Comparison of ENCODE assay signal across 11 cellular contexts in genomic region chr1:108704501-108704900, GRCh38. TPM values are rescaled to one million over a fixed set of nuclear protein-coding genes. Genes with fewer than 3 reads are reported as not detected.
DNase-seq lines count a peak whose midpoint lies in the region; ATAC-seq and TF ChIP-seq lines count a peak whose summit lies in the region.
"Had no signal": no experiment of that assay in that cellular context is flagged by ENCODE, and none has a peak within 500 bp of the region (broad histone marks: within the 10 kb centered on the region; RNA-seq: fewer than 3 reads in every experiment).

No MANE protein-coding gene starts in this region.

- TF ChIP-seq CTCF in PC-9 (conservative IDR thresholded peaks at IDR 0.05) (no peak), chondrocyte (IDR thresholded peaks at IDR 0.05) (no peak)

- no peaks in the 10 kb centered on the region for H3K27me3 ChIP-seq in PC-9 (ENCODE audit: insufficient read depth, low read depth)

- H3K4me1 Mint-ChIP-seq in T-helper 1 cell treated with Interleukin-12 subunit alpha and Interleukin-12 subunit beta and Interleukin-4 antibody, amounts not matched to agents 30 μg/mL and 1 μg/mL, for 36 hours (ENCODE audit: low read depth) = peaks cover 33% of the 10 kb centered on the region
- H3K4me1 Mint-ChIP-seq in chondrocyte (ENCODE audit: low read depth) = peaks cover 44% of the 10 kb centered on the region
- H3K4me1 Mint-ChIP-seq in naive thymus-derived CD8-positive, alpha-beta T cell = peaks cover 23 to 63% (median 42%) of the 10 kb centered on the region in 4 donors

- intact Hi-C loops in PC-9 (cut with micrococcal nuclease; ENCODE audit: unreplicated experiment) = no loop called here

- no peak overlapping the region for H2AFZ ChIP-seq in PC-9

- H3K27ac ChIP-seq in PC-9 = 0 out of 2 replicates have a peak overlapping the region, but pooled peaks have one; percentile 6

- H3K4me3 ChIP-seq in PC-9 = no peak overlapping the region

- ATAC-seq in naive thymus-derived CD8-positive, alpha-beta T cell = no peak
- ATAC-seq in HG02840 (IDR thresholded peaks at IDR 0.05; ENCODE audit: low FRiP score, unreplicated experiment) (no peak), HG03095 (IDR thresholded peaks at IDR 0.05; ENCODE audit: unreplicated experiment) (no peak)

- H3K9me3 ChIP-seq in PC-9 (ENCODE audit: insufficient read depth, low read depth) = no peaks in the 10 kb centered on the region

- H3K27ac Mint-ChIP-seq in T-helper 1 cell treated with Interleukin-12 subunit alpha and Interleukin-12 subunit beta and Interleukin-4 antibody, amounts not matched to agents 30 μg/mL and 1 μg/mL, for 36 hours = peak overlapping the region; percentile 96
- H3K27ac Mint-ChIP-seq in chondrocyte (ENCODE audit: unreplicated experiment) = peak overlapping the region; percentile 46
- peak overlapping the region in 9 of 10 donors; percentile 63 to 97 (median 88) for H3K27ac Mint-ChIP-seq in naive thymus-derived CD8-positive, alpha-beta T cell

- H3K4me3 Mint-ChIP-seq in T-helper 1 cell treated with Interleukin-12 subunit alpha and Interleukin-12 subunit beta and Interleukin-4 antibody, amounts not matched to agents 30 μg/mL and 1 μg/mL, for 36 hours = no peak overlapping the region
- no peak overlapping the region for H3K4me3 Mint-ChIP-seq in chondrocyte (ENCODE audit: unreplicated experiment)
- peak overlapping the region in 3 of 10 donors; percentile 30 to 82 (median 71) for H3K4me3 Mint-ChIP-seq in naive thymus-derived CD8-positive, alpha-beta T cell

- H3K4me1 ChIP-seq in PC-9 (replicated peaks; ENCODE audit: insufficient read depth) = peaks cover 15% of the 10 kb centered on the region

- H3K9me2 ChIP-seq in PC-9 (ENCODE audit: insufficient read depth) = no peaks in the 10 kb centered on the region

- H3K36me3 ChIP-seq in PC-9 (ENCODE audit: low read depth) = peaks cover 20% of the 10 kb centered on the region; the same call in 1 of the 2 replicates

- H3K4me2 ChIP-seq in PC-9 = peak overlapping the region; percentile 17

- H3F3A ChIP-seq in PC-9 (ENCODE audit: insufficient read depth, low read depth) = peaks cover 46% of the 10 kb centered on the region

- no peaks in the 10 kb centered on the region for H3K79me2 ChIP-seq in PC-9 (ENCODE audit: low read depth)

- DNase-seq in T-helper 1 cell (no peak), PC-9 (peak; percentile 24 to 77), chondrocyte (ENCODE audit: low spot score) (no peak)
- no peak for DNase-seq in naive thymus-derived CD8-positive, alpha-beta T cell
- no peak for DNase-seq in activated CD4-positive, CD25-positive, alpha-beta regulatory T cell (lab: John Stamatoyannopoulos, UW)
- DNase-seq: 8988T, kidney, NCI-H2171 had no signal

- POLR2A ChIA-PET in PC-9 (lab: Charles Lee; ENCODE audit: unreplicated experiment) = interaction anchor here (0.7 kb wide), 1 partner anchor 90 kb away, joined by 3 read pairs; no protein-coding TSS in a partner anchor
- POLR2A ChIA-PET in naive thymus-derived CD8-positive, alpha-beta T cell (lab: Charles Lee) = interaction anchor here (0.5 to 9.8 kb wide), 3 partner anchors 8 to 61 kb away, joined by 3 to 122 read pairs (median 3); partner anchors contain the start of genes FNDC7 and PRPF38B

- CTCF ChIA-PET in PC-9 (lab: Charles Lee) = no interaction called here

- no TSS peak for BruUV-seq in PC-9 (replicated peaks; lab: Mats Ljungman, UMichigan)

- peaks cover 24% of the 10 kb centered on the region for H3K36me3 Mint-ChIP-seq in T-helper 1 cell treated with Interleukin-12 subunit alpha and Interleukin-12 subunit beta and Interleukin-4 antibody, amounts not matched to agents 30 μg/mL and 1 μg/mL, for 36 hours (ENCODE audit: low read depth)
- H3K36me3 Mint-ChIP-seq in chondrocyte (ENCODE audit: low read depth) = peaks cover 8% of the 10 kb centered on the region
- H3K36me3 Mint-ChIP-seq in naive thymus-derived CD8-positive, alpha-beta T cell = peaks cover 0 to 21% (median 15%) of the 10 kb centered on the region in 3 donors

- peaks cover 14% of the 10 kb centered on the region for H4K20me1 ChIP-seq in PC-9 (ENCODE audit: insufficient read depth)

- no peaks in the 10 kb centered on the region for H3K9me3 Mint-ChIP-seq in T-helper 1 cell treated with Interleukin-12 subunit alpha and Interleukin-12 subunit beta and Interleukin-4 antibody, amounts not matched to agents 30 μg/mL and 1 μg/mL, for 36 hours
- no peaks in the 10 kb centered on the region for H3K9me3 Mint-ChIP-seq in chondrocyte (ENCODE audit: low read depth)
- H3K9me3 Mint-ChIP-seq in naive thymus-derived CD8-positive, alpha-beta T cell = no peaks in the 10 kb centered on the region

- peaks cover 7% of the 10 kb centered on the region for H3K27me3 Mint-ChIP-seq in T-helper 1 cell treated with Interleukin-12 subunit alpha and Interleukin-12 subunit beta and Interleukin-4 antibody, amounts not matched to agents 30 μg/mL and 1 μg/mL, for 36 hours (ENCODE audit: low read depth)
- H3K27me3 Mint-ChIP-seq in chondrocyte (ENCODE audit: low read depth) = no peaks in the 10 kb centered on the region
- no peaks in the 10 kb centered on the region for H3K27me3 Mint-ChIP-seq in naive thymus-derived CD8-positive, alpha-beta T cell

RNA-seq across cellular contexts. Expression of gene FNDC7, which starts 8.2 kb away (rescaled TPM):
- total RNA-seq in PC-9 (2021) (0.20 TPM in 1 of 2 replicates, not detected in the other), chondrocyte (not detected in 3 replicates)
- under 1 TPM; 0.22 to 0.34 TPM for total RNA-seq in naive thymus-derived CD8-positive, alpha-beta T cell
- polyA plus RNA-seq in naive thymus-derived CD8-positive, alpha-beta T cell = not detected
- total RNA-seq: kidney had no signal

RNA-seq across cellular contexts. Expression of gene PRPF38B, which starts 12.4 kb away (rescaled TPM):
- total RNA-seq in PC-9 (2021) = 38.0 and 48.9 TPM in 2 replicates
- 25.3 to 31.0 TPM (median 25.4 TPM) in 3 replicates for total RNA-seq in chondrocyte
- 100 to 1,000 TPM; 146 TPM for total RNA-seq in naive thymus-derived CD8-positive, alpha-beta T cell
- polyA plus RNA-seq in naive thymus-derived CD8-positive, alpha-beta T cell = 10 to 100 TPM; 18.9 to 21.7 (median 19.1) TPM

RNA-seq across cellular contexts. Expression of gene STXBP3, which starts 42.0 kb away (rescaled TPM):
- 31.8 and 37.0 TPM in 2 replicates for total RNA-seq in PC-9 (2021)
- 38.3 to 61.1 TPM (median 41.6 TPM) in 3 replicates for total RNA-seq in chondrocyte
- 10 to 100 TPM; 72.5 to 83.6 TPM for total RNA-seq in naive thymus-derived CD8-positive, alpha-beta T cell
- polyA plus RNA-seq in naive thymus-derived CD8-positive, alpha-beta T cell = 10 to 100 TPM; 39.8 to 46.1 (median 43.6) TPM

RNA-seq across cellular contexts. Expression of gene HENMT1, which starts 43.6 kb away (rescaled TPM):
- total RNA-seq in PC-9 (2021) (17.9 and 21.5 TPM in 2 replicates), chondrocyte (9.6 to 10.8 TPM (median 10.1 TPM) in 3 replicates)
- 10 to 100 TPM; 24.8 to 27.6 TPM for total RNA-seq in naive thymus-derived CD8-positive, alpha-beta T cell
- 10 to 100 TPM; 38.1 to 53.8 (median 42.4) TPM for polyA plus RNA-seq in naive thymus-derived CD8-positive, alpha-beta T cell

Comparison
In these comparisons a context has a peak if more than half of its experiments do, and no peak if none do; other contexts are left out.
1. H3K27ac Mint-ChIP-seq: peak in every context shown above with its lines; median percentile 96 in T-helper 1 cell treated with Interleukin-12 subunit alpha and Interleukin-12 subunit beta and Interleukin-4 antibody, amounts not matched to agents 30 μg/mL and 1 μg/mL, for 36 hours; 88 in naive thymus-derived CD8-positive, alpha-beta T cell; 46 in chondrocyte.
2. DNase-seq: peak in PC-9 (2 of 2); none in T-helper 1 cell (0 of 5), chondrocyte (single experiment), naive thymus-derived CD8-positive, alpha-beta T cell (0 of 10) and activated CD4-positive, CD25-positive, alpha-beta regulatory T cell (0 of 4).